9 cellular contexts compared by ENCODE assay signal in genomic region chr1:1157914-1158710, GRCh38. TPM values are rescaled to one million over a fixed set of nuclear protein-coding genes. Genes with fewer than 3 reads are reported as not detected.
DNase-seq lines count a peak whose midpoint lies in the region; ATAC-seq, FAIRE-seq and TF ChIP-seq lines count a peak whose summit lies in the region.
"Had no signal": no experiment of that assay in that cellular context is flagged by ENCODE, and none has a peak within 500 bp of the region (broad histone marks: within the 10 kb centered on the region; RNA-seq: fewer than 3 reads in every experiment).

No MANE protein-coding gene starts in this region.

- TF ChIP-seq CTCF in esophagus muscularis mucosa (IDR thresholded peaks at IDR 0.05) (no peak), mucosa of descending colon (IDR thresholded peaks at IDR 0.05) (no peak)

- H3K27me3 ChIP-seq in HUES48 (ENCODE audit: control insufficient read depth, insufficient read depth, low read length): no peaks in the 10 kb centered on the region; the same call in 1 of the 2 replicates
- H3K27me3 ChIP-seq in esophagus muscularis mucosa: peaks cover 0 to 19% (median under 1%) of the 10 kb centered on the region in 4 donors

- peak; percentile 16 to 32 for DNase-seq in NOMO-1 (lab: John Stamatoyannopoulos, UW; ENCODE audit: unreplicated experiment in 2 of 2)
- no peak for DNase-seq in NOMO-1 treated with dmso at 0.1 percent for 144 hours (lab: John Stamatoyannopoulos, UW; ENCODE audit: unreplicated experiment)
- peak; percentile 39 for DNase-seq in activated CD8-positive, alpha-beta T cell treated with anti-CD3 and anti-CD28 coated beads, Interleukin-2, amount 10 ng/mL, durations not matched to agents 7 days and 5 days
- DNase-seq in esophagus muscularis mucosa (ENCODE audit: extremely low spot score): no peak
- peak; percentile 86 to 91 (median 89) for DNase-seq in mucosa of descending colon
- peak; percentile 43 for DNase-seq in urothelium cell line (ENCODE audit: low spot score)
- no peak for DNase-seq in cortex of kidney (lab: John Stamatoyannopoulos, UW)

- H3K9me3 ChIP-seq in HUES48 (ENCODE audit: control insufficient read depth, insufficient read depth, low read length): no peaks in the 10 kb centered on the region
- no peaks in the 10 kb centered on the region for H3K9me3 ChIP-seq in esophagus muscularis mucosa
- no peaks in the 10 kb centered on the region for H3K9me3 ChIP-seq in mucosa of descending colon

- ATAC-seq in activated CD8-positive, alpha-beta T cell treated with anti-CD3 and anti-CD28 coated beads, Interleukin-2, amount 10 ng/mL, durations not matched to agents 7 days and 5 days: peak; percentile 80
- ATAC-seq in mucosa of descending colon: peak; percentile 62

- H3K9me3 Mint-ChIP-seq in activated CD8-positive, alpha-beta T cell treated with anti-CD3 and anti-CD28 coated beads, Interleukin-2, amount 10 ng/mL, durations not matched to agents 7 days and 5 days (ENCODE audit: insufficient read depth): peaks cover 5% of the 10 kb centered on the region

- CTCF ChIA-PET in activated CD8-positive, alpha-beta T cell treated with anti-CD3 and anti-CD28 coated beads, Interleukin-2, amount 10 ng/mL, durations not matched to agents 7 days and 5 days (lab: Charles Lee): interaction anchor here (0.7 to 1.7 kb wide), 4 partner anchors 22 to 97 kb away, joined by 3 to 6 read pairs (median 4); no protein-coding TSS in a partner anchor

- H3K36me3 ChIP-seq in HUES48 (ENCODE audit: control insufficient read depth, insufficient read depth, low read length) (no peaks in the 10 kb centered on the region), esophagus muscularis mucosa (no peaks in the 10 kb centered on the region), mucosa of descending colon (ENCODE audit: low read depth) (no peaks in the 10 kb centered on the region)

- WGBS in esophagus muscularis mucosa: 3% methylated on average over 8 of the region's 46 CpGs

- TF ChIP-seq POLR2A in esophagus muscularis mucosa (IDR thresholded peaks at IDR 0.05; ENCODE audit: low read depth): no peak

- H3K4me3 ChIP-seq in HUES48 (ENCODE audit: low read depth, low read length) (peak overlapping the region; percentile 59), esophagus muscularis mucosa (peak overlapping the region; percentile 66 to 84 (median 77)), mucosa of descending colon (peak overlapping the region; percentile 28)

- FAIRE-seq in urothelium cell line (lab: Jason Lieb, UNC): no peak
- FAIRE-seq: islet of Langerhans had no signal

- H3K4me1 ChIP-seq in HUES48 (ENCODE audit: control insufficient read depth, insufficient read depth, low read length) (peaks cover 3% of the 10 kb centered on the region; the same call in 1 of the 2 replicates), esophagus muscularis mucosa (peaks cover 11 to 17% (median 15%) of the 10 kb centered on the region in 4 donors), mucosa of descending colon (ENCODE audit: low read depth) (peaks cover 31% of the 10 kb centered on the region)

- peak overlapping the region; percentile 51 for H3K9ac ChIP-seq in HUES48 (ENCODE audit: low read depth, low read length)

- TF ChIP-seq EP300 in esophagus muscularis mucosa (IDR thresholded peaks at IDR 0.05): no peak

- POLR2A ChIA-PET in activated CD8-positive, alpha-beta T cell treated with anti-CD3 and anti-CD28 coated beads, Interleukin-2, amount 10 ng/mL, durations not matched to agents 7 days and 5 days (lab: Charles Lee): interaction anchor here (0.6 to 2.2 kb wide), 5 partner anchors 9 to 49 kb away, joined by 3 to 7 read pairs (median 3); no protein-coding TSS in a partner anchor

- peaks cover 7% of the 10 kb centered on the region for H3K4me1 Mint-ChIP-seq in activated CD8-positive, alpha-beta T cell treated with anti-CD3 and anti-CD28 coated beads, Interleukin-2, amount 10 ng/mL, durations not matched to agents 7 days and 5 days (ENCODE audit: low read depth)

- peak overlapping the region; percentile 39 for H3K27ac Mint-ChIP-seq in activated CD8-positive, alpha-beta T cell treated with anti-CD3 and anti-CD28 coated beads, Interleukin-2, amount 10 ng/mL, durations not matched to agents 7 days and 5 days

- no peaks in the 10 kb centered on the region for H3K27me3 Mint-ChIP-seq in activated CD8-positive, alpha-beta T cell treated with anti-CD3 and anti-CD28 coated beads, Interleukin-2, amount 10 ng/mL, durations not matched to agents 7 days and 5 days (ENCODE audit: low read depth)

- peak overlapping the region; percentile 53 for H3K4me3 Mint-ChIP-seq in activated CD8-positive, alpha-beta T cell treated with anti-CD3 and anti-CD28 coated beads, Interleukin-2, amount 10 ng/mL, durations not matched to agents 7 days and 5 days

- intact Hi-C loops in esophagus muscularis mucosa (cut with DNase I): no loop called here
- intact Hi-C loops in mucosa of descending colon (cut with DNase I, micrococcal nuclease): no loop called here

- peaks cover 5% of the 10 kb centered on the region for H3K36me3 Mint-ChIP-seq in activated CD8-positive, alpha-beta T cell treated with anti-CD3 and anti-CD28 coated beads, Interleukin-2, amount 10 ng/mL, durations not matched to agents 7 days and 5 days (ENCODE audit: low read depth)

- H3K27ac ChIP-seq in HUES48 (ENCODE audit: low read depth, low read length) (peak overlapping the region; percentile 78), esophagus muscularis mucosa (replicated peaks in 1 of 4) (peak overlapping the region; percentile 84 to 96 (median 90))

RNA-seq across cellular contexts. Expression of gene TTLL10, which starts 15.6 kb away (rescaled TPM):
- under 1 TPM; 0.63 to 0.90 TPM for total RNA-seq in activated CD8-positive, alpha-beta T cell treated with anti-CD3 and anti-CD28 coated beads, Interleukin-2, amount 10 ng/mL, durations not matched to agents 7 days and 5 days
- total RNA-seq in esophagus muscularis mucosa: under 1 TPM in 1 of 4 donors, not detected in 3; 0.17 TPM
- total RNA-seq in mucosa of descending colon: 1 to 10 TPM in 2 of 3 donors, under 1 TPM in 1; 0.32 to 4.4 (median 1.8) TPM

RNA-seq across cellular contexts. Expression of gene C1orf159, which starts 42.2 kb away (rescaled TPM):
- total RNA-seq in activated CD8-positive, alpha-beta T cell treated with anti-CD3 and anti-CD28 coated beads, Interleukin-2, amount 10 ng/mL, durations not matched to agents 7 days and 5 days: 10 to 100 TPM; 24.5 to 26.8 TPM
- total RNA-seq in esophagus muscularis mucosa (10 to 100 TPM in 1 of 4 donors, 1 to 10 TPM in 3; 4.2 to 11.9 (median 8.5) TPM), mucosa of descending colon (10 to 100 TPM; 18.4 to 25.3 (median 24.0) TPM)

RNA-seq across cellular contexts. Expression of gene TNFRSF18, which starts 48.3 kb away (rescaled TPM):
- total RNA-seq in activated CD8-positive, alpha-beta T cell treated with anti-CD3 and anti-CD28 coated beads, Interleukin-2, amount 10 ng/mL, durations not matched to agents 7 days and 5 days: 10 to 100 TPM; 17.5 to 18.8 TPM
- under 1 TPM in 2 of 4 donors, not detected in 2; 0.29 to 0.66 TPM for total RNA-seq in esophagus muscularis mucosa
- 1 to 10 TPM; 1.6 to 2.2 (median 2.2) TPM for total RNA-seq in mucosa of descending colon

RNA-seq across cellular contexts. Expression of gene TNFRSF4, which starts 55.8 kb away (rescaled TPM):
- total RNA-seq in activated CD8-positive, alpha-beta T cell treated with anti-CD3 and anti-CD28 coated beads, Interleukin-2, amount 10 ng/mL, durations not matched to agents 7 days and 5 days: 1 to 10 TPM; 1.6 to 2.9 TPM
- total RNA-seq in esophagus muscularis mucosa (1 to 10 TPM in 2 of 4 donors, under 1 TPM in 2; 0.50 to 2.1 (median 0.93) TPM), mucosa of descending colon (1 to 10 TPM in 1 of 3 donors, under 1 TPM in 2; 0.69 to 1.2 (median 0.80) TPM)

Comparison
In these comparisons a context has a peak if more than half of its experiments do, and no peak if none do; other contexts are left out.
1. DNase-seq: peak in NOMO-1 (2 of 2), activated CD8-positive, alpha-beta T cell treated with anti-CD3 and anti-CD28 coated beads, Interleukin-2, amount 10 ng/mL, durations not matched to agents 7 days and 5 days (single experiment), mucosa of descending colon (3 of 3) and urothelium cell line (single experiment); none in NOMO-1 treated with dmso at 0.1 percent for 144 hours (single experiment), esophagus muscularis mucosa (single experiment) and cortex of kidney (single experiment).
2. RNA of gene TNFRSF18, which starts 48.3 kb away (total RNA-seq): 17.5 to 18.8 TPM in activated CD8-positive, alpha-beta T cell treated with anti-CD3 and anti-CD28 coated beads, Interleukin-2, amount 10 ng/mL, durations not matched to agents 7 days and 5 days; 1.6 to 2.2 TPM in mucosa of descending colon and 0.29 to 0.66 TPM in esophagus muscularis mucosa; every median in the first group is over 4 times any median in the second.
3. Peak in every context shown above with its lines, with median percentiles within 50 percentile points of each other: H3K4me3 ChIP-seq.